In genomic region chr13:76213423-76213904, GRCh38 we compare ENCODE assay signal across 16 cellular contexts.
DNase-seq lines count a peak whose midpoint lies in the region; ATAC-seq and TF ChIP-seq lines count a peak whose summit lies in the region.
"Had no signal": no experiment of that assay in that cellular context is flagged by ENCODE, and none has a peak within 500 bp of the region (broad histone marks: within the 10 kb centered on the region; RNA-seq: fewer than 3 reads in every experiment).

No MANE protein-coding gene starts in this region.

- H4K20me1 ChIP-seq in Loucy (ENCODE audit: insufficient read depth, low read length, poor library complexity, severe bottlenecking): no peaks in the 10 kb centered on the region

- 0 out of 2 replicates have a peak, but pooled peaks cover 3% of the 10 kb centered on the region for H3K9me3 ChIP-seq in Loucy (ENCODE audit: insufficient read depth, low read depth, low read length)
- H3K9me3 ChIP-seq: BE2C had no signal

- ATAC-seq in GM19328 (IDR thresholded peaks at IDR 0.05; ENCODE audit: unreplicated experiment) (peak; percentile 60), HG02798 (IDR thresholded peaks at IDR 0.05; ENCODE audit: poor library complexity, unreplicated experiment) (peak; percentile 50)
- ATAC-seq: foreskin keratinocyte had no signal

- H2AFZ ChIP-seq in Loucy (ENCODE audit: low read length): peak overlapping the region; percentile 47

- no peak overlapping the region for H3K4me3 ChIP-seq in Loucy (ENCODE audit: low read length, poor library complexity, severe bottlenecking)
- H3K4me3 ChIP-seq: SK-N-MC had no signal

- H3K9ac ChIP-seq in Loucy (ENCODE audit: low read depth, low read length, poor library complexity, severe bottlenecking): no peak overlapping the region

- H3K4me2 ChIP-seq in Loucy (ENCODE audit: low read depth, low read length, poor library complexity, severe bottlenecking): peak overlapping the region; percentile 33

- H3K79me2 ChIP-seq in Loucy (ENCODE audit: insufficient read depth, low read length): no peaks in the 10 kb centered on the region

- peaks cover 14% of the 10 kb centered on the region for H3K4me1 ChIP-seq in Loucy (ENCODE audit: insufficient read depth, low read length, poor library complexity, severe bottlenecking)
- H3K4me1 ChIP-seq: BE2C, foreskin keratinocyte had no signal

- no peaks in the 10 kb centered on the region for H3F3A ChIP-seq in Loucy (ENCODE audit: low read depth)

- H3K27me3 ChIP-seq in Loucy (ENCODE audit: insufficient read depth, low read length, poor library complexity, severe bottlenecking): no peaks in the 10 kb centered on the region
- H3K27me3 ChIP-seq: BE2C, foreskin keratinocyte had no signal

- no peaks in the 10 kb centered on the region for H3K36me3 ChIP-seq in Loucy (ENCODE audit: insufficient read depth, low read length)
- H3K36me3 ChIP-seq: BE2C had no signal

- no peaks in the 10 kb centered on the region for H3K9me2 ChIP-seq in Loucy (replicated peaks; ENCODE audit: low read depth, low read length)

- TF ChIP-seq CTCF in Loucy (conservative IDR thresholded peaks at IDR 0.05; ENCODE audit: low read length): no peak

- DNase-seq in retina (peak; percentile 8), erythroblast (lab: John Stamatoyannopoulos, UW) (no peak), kidney glomerular epithelial cell (lab: John Stamatoyannopoulos, UW) (no peak), SIG-M5 (lab: John Stamatoyannopoulos, UW) (no peak)
- no peak for DNase-seq in activated CD8-positive, alpha-beta memory T cell treated with anti-CD3 and anti-CD28 coated beads for 24 hours
- DNase-seq: activated CD4-positive, alpha-beta memory T cell treated with anti-CD3 and anti-CD28 coated beads for 36 hours; amniotic stem cell; BE2C; foreskin keratinocyte; GOT3; NCI-H1092; NCI-H2171 treated with DMSO at 0.1 percent for 48 hours had no signal

- TF ChIP-seq POLR2A in erythroblast (IDR thresholded peaks at IDR 0.05; ENCODE audit: low read length): no peak
